ENCODE assay signal across 8 cellular contexts in genomic region chr19:40798997-40799557, GRCh38. TPM values are rescaled to one million over a fixed set of nuclear protein-coding genes. Genes with fewer than 3 reads are reported as not detected.
DNase-seq lines count a peak whose midpoint lies in the region; ATAC-seq and TF ChIP-seq lines count a peak whose summit lies in the region.

Gene EGLN2, plus strand, starts transcription at chr19:40799191. Its CDS starts 1,382 bp downstream, at chr19:40800573.

- no peaks in the 10 kb centered on the region for H3K27me3 ChIP-seq in DOHH2 (ENCODE audit: control insufficient read depth, low read length)
- no peaks in the 10 kb centered on the region for H3K27me3 ChIP-seq in MM.1S (replicated peaks; ENCODE audit: insufficient read depth, low read length)
- no peaks in the 10 kb centered on the region for H3K27me3 ChIP-seq in dorsolateral prefrontal cortex
- H3K27me3 ChIP-seq in mononuclear cell (ENCODE audit: insufficient read depth, low read length): no peaks in the 10 kb centered on the region
- H3K27me3 ChIP-seq in uterus: no peaks in the 10 kb centered on the region

- intact Hi-C loops in dorsolateral prefrontal cortex (cut with DNase I) (loop anchor here (1.0 to 5.0 kb wide), 4 partner anchors 21 to 464 kb away; partner anchors contain the start of genes ACTMAP (in 2 of the 2), SNRPA (in 2 of the 2) and RAB4B (in 1 of the 2)), uterus (cut with DNase I; ENCODE audit: low total_unique reads) (no loop called here)

- H3K4me1 ChIP-seq in DOHH2 (ENCODE audit: control insufficient read depth, low read length) (peaks cover 55% of the 10 kb centered on the region), MM.1S (ENCODE audit: low read length) (peaks cover 25% of the 10 kb centered on the region), mononuclear cell (ENCODE audit: insufficient read depth, low read length) (peaks cover 51% of the 10 kb centered on the region), uterus (peaks cover under 1 to 38% of the 10 kb centered on the region in 2 donors)

- H3K9me3 ChIP-seq in DOHH2 (ENCODE audit: control insufficient read depth, insufficient read depth, low read length) (no peaks in the 10 kb centered on the region), MM.1S (replicated peaks; ENCODE audit: insufficient read depth, low read length) (no peaks in the 10 kb centered on the region), mononuclear cell (ENCODE audit: low read depth, low read length) (no peaks in the 10 kb centered on the region), uterus (no peaks in the 10 kb centered on the region)

- peak within 1 kb of the TSS; percentile 77 for H3K9ac ChIP-seq in MM.1S (ENCODE audit: low read length)

- H3K27ac ChIP-seq in DOHH2 (ENCODE audit: low read depth, low read length): peak within 1 kb of the TSS; percentile 79
- H3K27ac ChIP-seq in MM.1S (ENCODE audit: low read length): peak within 1 kb of the TSS; percentile 58; the same call in 1 of the 2 replicates
- H3K27ac ChIP-seq in dorsolateral prefrontal cortex: peak within 1 kb of the TSS; percentile 84 to 99 (median 97)
- peak within 1 kb of the TSS; percentile 94 to 97 for H3K27ac ChIP-seq in uterus

- H3K4me3 ChIP-seq in DOHH2 (ENCODE audit: low read length) (peak within 1 kb of the TSS; percentile 93), MM.1S (ENCODE audit: low read length) (peak within 1 kb of the TSS; percentile 91), dorsolateral prefrontal cortex (peak within 1 kb of the TSS; percentile 62 to 99 (median 93)), mononuclear cell (ENCODE audit: low read length) (peak within 1 kb of the TSS; percentile 83), uterus (peak within 1 kb of the TSS; percentile 82 to 95)

- peak within 1 kb of the TSS; percentile 83 for H2AFZ ChIP-seq in MM.1S (ENCODE audit: low read length)

- H4K20me1 ChIP-seq in DOHH2 (ENCODE audit: control insufficient read depth, insufficient read depth, low read depth, low read length): peaks cover 28% of the 10 kb centered on the region
- H4K20me1 ChIP-seq in MM.1S (ENCODE audit: insufficient read depth, low read length): no peaks in the 10 kb centered on the region; the same call in 1 of the 2 replicates

- H3K36me3 ChIP-seq in DOHH2 (ENCODE audit: control insufficient read depth, low read length) (peaks cover 41% of the 10 kb centered on the region), MM.1S (replicated peaks; ENCODE audit: insufficient read depth, low read length) (no peaks in the 10 kb centered on the region), uterus (no peaks in the 10 kb centered on the region)

- H3F3A ChIP-seq in DOHH2 (ENCODE audit: control insufficient read depth, insufficient read depth) (peaks cover 2% of the 10 kb centered on the region; the same call in 1 of the 2 replicates), MM.1S (ENCODE audit: insufficient read depth, low read length) (0 out of 2 replicates have a peak, but pooled peaks cover 3% of the 10 kb centered on the region)

- H3K9me2 ChIP-seq in DOHH2 (replicated peaks; ENCODE audit: control insufficient read depth, low read length) (no peaks in the 10 kb centered on the region), MM.1S (replicated peaks; ENCODE audit: insufficient read depth, low read length) (no peaks in the 10 kb centered on the region)

- H3K4me2 ChIP-seq in DOHH2 (ENCODE audit: low read length) (peak within 1 kb of the TSS; percentile 86), MM.1S (ENCODE audit: low read depth, low read length) (peak within 1 kb of the TSS; percentile 80)

- ATAC-seq in GM21737 (IDR thresholded peaks at IDR 0.05; ENCODE audit: unreplicated experiment): peak; percentile 72

- TF ChIP-seq CTCF in DOHH2 (IDR thresholded peaks at IDR 0.05; ENCODE audit: low read depth, low read length, poor library complexity, severe bottlenecking): no peak
- no peak for TF ChIP-seq CTCF in MM.1S (IDR thresholded peaks at IDR 0.05; ENCODE audit: low read length)
- no peak for TF ChIP-seq CTCF in dorsolateral prefrontal cortex (IDR thresholded peaks at IDR 0.05 in 54 of 56, conservative IDR thresholded peaks at IDR 0.05 in 2 of 56; ENCODE audit: low read depth in 1 of 56, partially characterized antibody in 56 of 56)
- no peak for TF ChIP-seq CTCF in uterus (IDR thresholded peaks at IDR 0.05)

- H3K79me2 ChIP-seq in DOHH2 (ENCODE audit: control insufficient read depth, low read length): peaks cover 49% of the 10 kb centered on the region
- peaks cover 40% of the 10 kb centered on the region for H3K79me2 ChIP-seq in MM.1S (ENCODE audit: low read length)

- peak in 1 of 2 donors; percentile 83 for TF ChIP-seq POLR2A in uterus (IDR thresholded peaks at IDR 0.05)

- DNase-seq in MM.1S: no peak
- no peak for DNase-seq in dorsolateral prefrontal cortex
- DNase-seq in uterus: no peak
- no peak for DNase-seq in EL
- no peak for DNase-seq in GF-D8 (lab: John Stamatoyannopoulos, UW)

RNA-seq across cellular contexts. Expression of gene EGLN2, which starts in this region (rescaled TPM):
- total RNA-seq in dorsolateral prefrontal cortex (100 to 1,000 TPM in 69 of 120 experiments, 10 to 100 TPM in 51; 73.7 to 138 (median 102) TPM), mononuclear cell (52.7 TPM), uterus (100 to 1,000 TPM in 1 of 4 donors, 10 to 100 TPM in 3; 33.2 to 164 (median 78.1) TPM)
